ENCODE assay signal across 13 cellular contexts in the genomic region with DNA sequence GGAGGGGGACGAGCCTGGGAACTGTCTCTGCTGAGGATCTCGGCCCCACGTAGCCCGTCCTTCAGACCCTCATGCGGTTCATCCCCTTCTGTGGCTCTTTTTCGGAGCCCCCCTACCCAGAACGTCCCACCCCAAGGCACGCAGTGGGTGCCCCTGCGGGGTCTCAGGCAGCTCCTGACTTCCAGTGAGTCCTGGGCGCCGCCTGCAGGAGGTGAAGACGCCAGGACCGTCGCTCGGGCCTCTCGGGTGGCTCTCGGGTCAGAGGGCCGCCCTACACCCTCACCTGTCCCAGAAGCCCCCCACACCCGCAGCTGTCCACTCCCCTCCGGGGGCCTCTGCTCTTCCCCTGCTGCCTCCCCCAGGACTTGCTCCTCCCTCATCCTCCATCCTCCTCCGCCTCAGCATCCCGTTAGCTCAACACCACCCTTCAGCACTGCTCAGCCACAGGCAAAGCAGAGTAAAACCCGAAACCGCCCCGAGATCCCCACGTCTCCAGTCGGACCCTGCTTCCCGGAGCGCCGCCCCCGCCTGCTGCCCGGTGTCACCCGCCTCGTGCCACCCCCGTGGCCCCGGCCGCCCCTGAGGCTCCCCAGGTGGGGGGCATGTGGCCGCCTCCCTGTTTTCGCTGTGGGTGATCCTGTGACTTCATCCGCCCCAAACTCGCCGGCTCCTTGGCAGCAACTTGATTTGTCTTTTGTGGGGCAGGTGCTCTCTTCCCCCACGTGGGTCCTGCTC. TPM values are rescaled to one million over a fixed set of nuclear protein-coding genes. Genes with fewer than 3 reads are reported as not detected.
DNase-seq lines count a peak whose midpoint lies in the region; ATAC-seq and TF ChIP-seq lines count a peak whose summit lies in the region.
"Had no signal": no experiment of that assay in that cellular context is flagged by ENCODE, and none has a peak within 500 bp of the region (broad histone marks: within the 10 kb centered on the region; RNA-seq: fewer than 3 reads in every experiment).

No MANE protein-coding gene starts in this region.

- TF ChIP-seq POLR2A in heart left ventricle (IDR thresholded peaks at IDR 0.05), result no peak
- TF ChIP-seq POLR2A in upper lobe of left lung (IDR thresholded peaks at IDR 0.05), result no peak

- DNase-seq in heart left ventricle (peak in 1 of 5 donors; percentile 65), cardiac septum (ENCODE audit: low spot score) (no peak), fibroblast of lung (ENCODE audit: low read depth in 2 of 2) (no peak), omental fat pad (ENCODE audit: low spot score) (peak; percentile 16), upper lobe of left lung (peak in 1 of 2 donors; percentile 78), mucosa of gallbladder (ENCODE audit: low spot score) (no peak), GM19240 (ENCODE audit: insufficient read length, low spot score) (no peak)
- DNase-seq: ACHN, DMS153, NCI-H82 had no signal

- no peaks in the 10 kb centered on the region for H4K20me1 ChIP-seq in fibroblast of lung (ENCODE audit: control insufficient read depth, extremely low read depth, insufficient read depth, low read length)

- H3K4me1 ChIP-seq in heart left ventricle, result peaks cover 15 to 56% (median 41%) of the 10 kb centered on the region in 12 donors
- peaks cover 6% of the 10 kb centered on the region for H3K4me1 ChIP-seq in fibroblast of lung (ENCODE audit: control insufficient read depth, extremely low read depth, insufficient read depth, low read length)
- peaks cover 31 to 43% (median 38%) of the 10 kb centered on the region in 4 donors for H3K4me1 ChIP-seq in upper lobe of left lung
- H3K4me1 ChIP-seq: prostate gland had no signal

- TF ChIP-seq EP300 in upper lobe of left lung (IDR thresholded peaks at IDR 0.05), result no peak

- peak overlapping the region; percentile 70 for H3K9ac ChIP-seq in fibroblast of lung (ENCODE audit: insufficient read depth, low read length)

- H3K27me3 ChIP-seq in heart left ventricle (no peaks in the 10 kb centered on the region), fibroblast of lung (ENCODE audit: control insufficient read depth, insufficient read depth, low read length) (no peaks in the 10 kb centered on the region), upper lobe of left lung (no peaks in the 10 kb centered on the region)

- H3K36me3 ChIP-seq in heart left ventricle (no peaks in the 10 kb centered on the region), fibroblast of lung (ENCODE audit: control insufficient read depth, insufficient read depth, low read length) (no peaks in the 10 kb centered on the region), upper lobe of left lung (no peaks in the 10 kb centered on the region)
- H3K36me3 ChIP-seq: prostate gland had no signal

- peaks cover 0 to 2% (median 0%) of the 10 kb centered on the region in 12 donors for H3K9me3 ChIP-seq in heart left ventricle
- no peaks in the 10 kb centered on the region for H3K9me3 ChIP-seq in fibroblast of lung (ENCODE audit: control insufficient read depth, insufficient read depth, low read depth, low read length)
- H3K9me3 ChIP-seq in upper lobe of left lung, result no peaks in the 10 kb centered on the region
- H3K9me3 ChIP-seq: prostate gland had no signal

- 68 to 83% (median 74%) methylated on average over 39 to 43 of the region's 43 CpGs for WGBS in heart left ventricle, 4 donors
- WGBS in upper lobe of left lung, 2 donors, result 85 to 89% methylated on average over 27 to 43 of the region's 43 CpGs

- H3K27ac ChIP-seq in heart left ventricle, result peak overlapping the region; percentile 58 to 98 (median 88)
- H3K27ac ChIP-seq in fibroblast of lung (ENCODE audit: insufficient read depth, low read length), result peak overlapping the region; percentile 77
- peak overlapping the region; percentile 84 to 97 (median 90) for H3K27ac ChIP-seq in upper lobe of left lung
- H3K27ac ChIP-seq: prostate gland had no signal

- intact Hi-C loops in heart left ventricle (cut with DNase I), result loop anchor here in 5 of 10 donors (5.0 to 10.0 kb wide), 3 partner anchors 54 to 61 kb away; no protein-coding TSS in a partner anchor
- intact Hi-C loops in cardiac septum (cut with DNase I), result loop anchor here (2.0 kb wide), 1 partner anchor 56 kb away; no protein-coding TSS in a partner anchor

- H3K4me3 ChIP-seq in heart left ventricle (no peak overlapping the region), fibroblast of lung (replicated peaks in 1 of 4; ENCODE audit: control extremely low read depth in 1 of 4, insufficient read depth in 1 of 4, low read depth in 3 of 4, low read length in 4 of 4) (no peak overlapping the region), upper lobe of left lung (no peak overlapping the region)
- H3K4me3 ChIP-seq: prostate gland had no signal

- TF ChIP-seq CTCF in heart left ventricle (IDR thresholded peaks at IDR 0.05) (no peak), fibroblast of lung (conservative IDR thresholded peaks at IDR 0.05 in 1 of 2, IDR thresholded peaks at IDR 0.05 in 1 of 2; ENCODE audit: low read depth in 1 of 2, low read length in 2 of 2) (no peak), omental fat pad (IDR thresholded peaks at IDR 0.05) (no peak), upper lobe of left lung (IDR thresholded peaks at IDR 0.05) (no peak)

- H2AFZ ChIP-seq in fibroblast of lung (ENCODE audit: low read length), result no peak overlapping the region

- no peak overlapping the region for H3K4me2 ChIP-seq in fibroblast of lung (ENCODE audit: extremely low read depth, insufficient read depth, low read length)

- no peaks in the 10 kb centered on the region for H3K79me2 ChIP-seq in fibroblast of lung (ENCODE audit: control insufficient read depth, insufficient read depth, low read length)

- ATAC-seq in heart left ventricle (no peak), omental fat pad (ENCODE audit: low FRiP score) (no peak), upper lobe of left lung (ENCODE audit: low FRiP score in 2 of 2) (no peak), HG02623 (IDR thresholded peaks at IDR 0.05; ENCODE audit: unreplicated experiment) (no peak)
- ATAC-seq: WTC11 had no signal

RNA-seq across cellular contexts. Expression of a gene that starts 13.3 kb away (rescaled TPM):
- total RNA-seq in heart left ventricle (10 to 100 TPM; 10.8 to 22.0 (median 18.5) TPM), cardiac septum (20.1 TPM), fibroblast of lung (34.2 and 56.0 TPM in 2 replicates), omental fat pad (10 to 100 TPM; 17.5 to 48.9 (median 19.8) TPM), upper lobe of left lung (10 to 100 TPM; 19.9 to 89.1 (median 32.5) TPM), mucosa of gallbladder (42.7 TPM)
- polyA plus RNA-seq in heart left ventricle (10 to 100 TPM; 14.1 to 25.8 TPM), fibroblast of lung (39.3 and 60.3 TPM in 2 replicates)
- 44.4 and 66.5 TPM in 2 replicates for polyA plus RNA-seq in fibroblast of lung (2012)
- 24.8 and 27.4 TPM in 2 replicates for polyA minus RNA-seq in fibroblast of lung (ENCODE audit: low replicate concordance)
